ENCODE assay signal across 8 cellular contexts in the genomic region with DNA sequence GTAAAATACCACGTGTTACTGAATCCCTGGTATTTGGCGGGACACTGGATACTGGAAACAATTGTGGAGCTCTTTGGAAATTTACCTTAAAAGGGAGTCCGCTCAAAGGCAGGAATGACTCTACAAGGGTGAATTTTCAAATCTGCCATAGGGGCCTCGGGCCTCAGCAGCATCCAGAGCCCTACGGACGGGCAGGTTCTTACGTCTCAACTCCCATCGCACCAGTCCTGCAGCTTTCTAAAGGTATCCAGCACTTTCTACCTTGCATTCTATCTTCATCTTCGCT. TPM values are rescaled to one million over a fixed set of nuclear protein-coding genes. Genes with fewer than 3 reads are reported as not detected.
DNase-seq lines count a peak whose midpoint lies in the region; TF ChIP-seq lines count a peak whose summit lies in the region.

No MANE protein-coding gene starts in this region.

- WGBS in adipose tissue, 3 donors: 0 to 1% (median 1%) methylated on average over 9 of the region's 9 CpGs

- H3K27ac ChIP-seq in adipose tissue (ENCODE audit: low read depth, low read length) (peak overlapping the region; percentile 38), temporal lobe (ENCODE audit: low read depth, low read length) (peak overlapping the region; percentile 69)

- no peaks in the 10 kb centered on the region for H3K27me3 Mint-ChIP-seq in T-helper 1 cell treated with Interleukin-12 subunit alpha and Interleukin-12 subunit beta and Interleukin-4 antibody, amounts not matched to agents 30 μg/mL and 1 μg/mL, for 36 hours (ENCODE audit: low read depth)

- peak overlapping the region; percentile 99 for H3K4me3 Mint-ChIP-seq in T-helper 1 cell treated with Interleukin-12 subunit alpha and Interleukin-12 subunit beta and Interleukin-4 antibody, amounts not matched to agents 30 μg/mL and 1 μg/mL, for 36 hours

- H3K4me1 Mint-ChIP-seq in T-helper 1 cell treated with Interleukin-12 subunit alpha and Interleukin-12 subunit beta and Interleukin-4 antibody, amounts not matched to agents 30 μg/mL and 1 μg/mL, for 36 hours (ENCODE audit: low read depth): peaks cover 29% of the 10 kb centered on the region

- peak overlapping the region; percentile 97 for H3K27ac Mint-ChIP-seq in T-helper 1 cell treated with Interleukin-12 subunit alpha and Interleukin-12 subunit beta and Interleukin-4 antibody, amounts not matched to agents 30 μg/mL and 1 μg/mL, for 36 hours

- TF ChIP-seq CTCF in kidney epithelial cell (IDR thresholded peaks at IDR 0.05; ENCODE audit: insufficient read depth, low read length, poor library complexity, severe bottlenecking) (no peak), GM20000 (IDR thresholded peaks at IDR 0.05; ENCODE audit: extremely low read depth, missing control alignments) (no peak)

- no peaks in the 10 kb centered on the region for H3K9me3 Mint-ChIP-seq in T-helper 1 cell treated with Interleukin-12 subunit alpha and Interleukin-12 subunit beta and Interleukin-4 antibody, amounts not matched to agents 30 μg/mL and 1 μg/mL, for 36 hours

- H3K27me3 ChIP-seq in kidney epithelial cell (ENCODE audit: control insufficient read depth, insufficient read depth, low read length): no peaks in the 10 kb centered on the region

- H3K36me3 Mint-ChIP-seq in T-helper 1 cell treated with Interleukin-12 subunit alpha and Interleukin-12 subunit beta and Interleukin-4 antibody, amounts not matched to agents 30 μg/mL and 1 μg/mL, for 36 hours (ENCODE audit: low read depth): peaks cover 20% of the 10 kb centered on the region

- H3K4me3 ChIP-seq in kidney epithelial cell (ENCODE audit: low read depth, low read length): peak overlapping the region; percentile 98

- H3K36me3 ChIP-seq in kidney epithelial cell (ENCODE audit: control insufficient read depth, insufficient read depth, low read length): no peaks in the 10 kb centered on the region

- DNase-seq in T-helper 1 cell (no peak), kidney epithelial cell (ENCODE audit: low read depth) (no peak), HCEC 1CT (no peak), NCI-H2196 treated with DMSO at 0.1 percent for 48 hours (lab: John Stamatoyannopoulos, UW; ENCODE audit: unreplicated experiment) (no peak), GM20000 (ENCODE audit: low spot score) (no peak)

RNA-seq across cellular contexts. Expression of a gene that starts 0.2 kb away (rescaled TPM):
- polyA plus RNA-seq in adipose tissue: 1 to 10 TPM; 3.9 to 7.2 (median 5.9) TPM
- 79.6 and 81.4 TPM in 2 replicates for total RNA-seq in kidney epithelial cell
- total RNA-seq in temporal lobe: 20.7 TPM

RNA-seq across cellular contexts. Expression of a gene that starts 0.6 kb away (rescaled TPM):
- polyA plus RNA-seq in adipose tissue: 100 to 1,000 TPM in 1 of 3 donors, 10 to 100 TPM in 2; 58.7 to 102 (median 96.2) TPM
- total RNA-seq in kidney epithelial cell (171 and 236 TPM in 2 replicates), temporal lobe (140 TPM)

RNA-seq across cellular contexts. Expression of a gene that starts 13.1 kb away (rescaled TPM):
- polyA plus RNA-seq in adipose tissue: 10 to 100 TPM; 71.9 to 84.3 (median 82.7) TPM
- 98.6 and 107 TPM in 2 replicates for total RNA-seq in kidney epithelial cell
- total RNA-seq in temporal lobe: 35.7 TPM

RNA-seq across cellular contexts. Expression of a gene that starts 41.8 kb away (rescaled TPM):
- polyA plus RNA-seq in adipose tissue: 1 to 10 TPM in 2 of 3 donors, under 1 TPM in 1; 0.47 to 5.1 (median 1.3) TPM
- 2.0 TPM in 1 of 2 replicates, not detected in the other for total RNA-seq in kidney epithelial cell
- 2.5 TPM for total RNA-seq in temporal lobe

RNA-seq across cellular contexts. Expression of a gene that starts 55.3 kb away (rescaled TPM):
- polyA plus RNA-seq in adipose tissue: 100 to 1,000 TPM; 402 to 444 (median 408) TPM
- total RNA-seq in kidney epithelial cell (687 and 735 TPM in 2 replicates), temporal lobe (119 TPM)
